Comparison of ENCODE assay signal across 9 cellular contexts in genomic region chr22:44739666-44740065, GRCh38. TPM values are rescaled to one million over a fixed set of nuclear protein-coding genes. Genes with fewer than 3 reads are reported as not detected.
A peak's percentile ranks its signal among the peaks of the same experiment; 100 is the strongest.
DNase-seq lines count a peak whose midpoint lies in the region; ATAC-seq, FAIRE-seq and TF ChIP-seq lines count a peak whose summit lies in the region.
"Not testable (repeated sequence)": the region's sequence is repeated elsewhere in the genome, so short reads cannot be mapped to it uniquely, and the experiment has no call there.
"Had no signal": no experiment of that assay in that cellular context is flagged by ENCODE, and none has a peak within 500 bp of the region (broad histone marks: within the 10 kb centered on the region; RNA-seq: fewer than 3 reads in every experiment).

No MANE protein-coding gene starts in this region.

- H3K4me3 Mint-ChIP-seq in type B pancreatic cell: not testable (repeated sequence)

- TF ChIP-seq RAD21 in A549 (conservative IDR thresholded peaks at IDR 0.05 in 1 of 2, IDR thresholded peaks at IDR 0.05 in 1 of 2): not testable (repeated sequence)

- peak overlapping the region; percentile 30 for H3K4me2 ChIP-seq in A549

- not testable (repeated sequence) for H3K4me3 ChIP-seq in A549; brain microvascular endothelial cell (ENCODE audit: low read depth, low read length)

- WGBS in A549 (ENCODE audit: missing lambda C conversion rate): 9% methylated on average over 10 of the region's 10 CpGs

- peak overlapping the region; percentile 55 for H3K27ac Mint-ChIP-seq in type B pancreatic cell

- not testable (repeated sequence) for TF ChIP-seq EP300 in A549 (IDR thresholded peaks at IDR 0.05)

- H3K36me3 Mint-ChIP-seq in type B pancreatic cell: not testable (repeated sequence)

- TF ChIP-seq POLR2A in A549 (IDR thresholded peaks at IDR 0.05; ENCODE audit: low read length): not testable (repeated sequence)

- ATAC-seq in A549 (peak; percentile 67 to 70; a peak in 5 of 6 replicates), foreskin keratinocyte (peak; percentile 37)

- H3K27me3 ChIP-seq in brain microvascular endothelial cell (replicated peaks): not testable (repeated sequence)
- peaks cover 30% of the 10 kb centered on the region for H3K27me3 ChIP-seq in foreskin keratinocyte

- peak overlapping the region in 1 of 2 experiments; percentile 67; a peak in 3 of 6 replicates for H3K27ac ChIP-seq in A549
- H3K27ac ChIP-seq in brain microvascular endothelial cell, foreskin keratinocyte: not testable (repeated sequence)

- POLR2A ChIA-PET in A549 (lab: Yijun Ruan, JAX): not testable (repeated sequence)

- in situ Hi-C loops in brain microvascular endothelial cell (cut with HindIII; ENCODE audit: low pct_ligation_motif_present, low sequenced_read_pairs): not testable (repeated sequence)

- CTCF ChIA-PET in A549 (lab: Yijun Ruan, JAX): interaction anchor here (0.7 kb wide), 1 partner anchor 46 kb away, joined by 3 read pairs; no protein-coding TSS in a partner anchor

- DNase-seq in A549 (ENCODE audit: low read depth in 1 of 2, low spot score in 1 of 2) (peak; percentile 28 to 79), EH (ENCODE audit: low read depth) (peak; percentile 81), HT1080 (ENCODE audit: low read depth) (peak; percentile 53), RPMI7951 (ENCODE audit: low read depth) (peak; percentile 32), brain microvascular endothelial cell (peak; percentile 46), foreskin keratinocyte (peak in 1 of 2 donors; percentile 35), kidney tubule cell (ENCODE audit: low spot score) (peak; percentile 89)
- not testable (repeated sequence) for DNase-seq in type B pancreatic cell (ENCODE audit: extremely low spot score, unreplicated experiment)

- H3K36me3 ChIP-seq in brain microvascular endothelial cell (replicated peaks): not testable (repeated sequence)

- not testable (repeated sequence) for FAIRE-seq in A549 (lab: Jason Lieb, UNC)

- H3K4me1 ChIP-seq in A549: peaks cover 20% of the 10 kb centered on the region
- not testable (repeated sequence) for H3K4me1 ChIP-seq in foreskin keratinocyte

- TF ChIP-seq CTCF in A549 (IDR thresholded peaks at IDR 0.05); brain microvascular endothelial cell (IDR thresholded peaks at IDR 0.05; ENCODE audit: low read depth, low read length, missing control alignments); foreskin keratinocyte (conservative IDR thresholded peaks at IDR 0.05); type B pancreatic cell (conservative IDR thresholded peaks at IDR 0.05): not testable (repeated sequence)

- peaks cover 17% of the 10 kb centered on the region for H3K4me1 Mint-ChIP-seq in type B pancreatic cell (ENCODE audit: unreplicated experiment)

- H3K27me3 Mint-ChIP-seq in type B pancreatic cell: not testable (repeated sequence)

- H3K9me3 ChIP-seq in A549: not testable (repeated sequence)

- H3K9me3 Mint-ChIP-seq in type B pancreatic cell: not testable (repeated sequence)

TF ChIP-seq in A549, 52 proteins besides CTCF, POLR2A, EP300 and RAD21:
- not testable (repeated sequence) for TF ChIP-seq FOSL2 (IDR thresholded peaks at IDR 0.05)
- TF ChIP-seq FOSL2 (CRISPR knock-in tag; IDR thresholded peaks at IDR 0.05): peak; percentile 45; the same call in 1 of the 2 replicates

RNA-seq across cellular contexts. Expression of gene ARHGAP8, which starts 12.7 kb away (rescaled TPM):
- 3.3 and 3.8 TPM in 2 replicates for polyA plus RNA-seq in A549 (2011; rRNA removed)
- 4.6 and 5.2 TPM in 2 replicates for polyA plus RNA-seq in A549 (2012; cell fraction: cytosol; rRNA removed)
- polyA plus RNA-seq in A549 (2012; cell fraction: nucleus; rRNA removed): 16.2 and 18.8 TPM in 2 replicates
- polyA plus RNA-seq in A549 (2017; fragmentation: RNase III; extraction: RNeasy Plus Mini Kit Qiagen cat#74134 plus additional on column Dnase treatment): 1.2 to 1.5 TPM (median 1.4 TPM) in 3 replicates
- 2.9 and 3.6 TPM in 2 replicates for polyA minus RNA-seq in A549 (2011; rRNA and poly(A)+ RNA removed)
- not detected in 2 replicates for total RNA-seq in HT1080 (2014; rRNA removed; shearing (Covaris generic))
- polyA plus RNA-seq in HT1080 (2015; cell fraction: cytosol; rRNA removed): not detected in 2 replicates
- polyA plus RNA-seq in HT1080 (2015; cell fraction: nucleus; rRNA removed): not detected in 2 replicates
- total RNA-seq in RPMI7951 (2014; rRNA removed; shearing (Covaris generic)): not detected in 2 replicates
- total RNA-seq in foreskin keratinocyte: 15.8 and 16.5 TPM in 2 replicates
- polyA plus RNA-seq in foreskin keratinocyte: 14.8 and 16.2 TPM in 2 replicates
- 18.0 and 40.3 TPM in 2 replicates for total RNA-seq in type B pancreatic cell (ENCODE audit: low replicate concordance)
- polyA plus RNA-seq: CD14-positive monocyte had no signal

RNA-seq across cellular contexts. Expression of gene PRR5, which starts 37.7 kb away (rescaled TPM):
- polyA plus RNA-seq in A549 (2011; rRNA removed): 7.1 and 8.5 TPM in 2 replicates
- polyA plus RNA-seq in A549 (2012; cell fraction: cytosol; rRNA removed): 14.8 and 25.1 TPM in 2 replicates
- polyA plus RNA-seq in A549 (2012; cell fraction: nucleus; rRNA removed): 35.0 and 39.1 TPM in 2 replicates
- polyA plus RNA-seq in A549 (2017; fragmentation: RNase III; extraction: RNeasy Plus Mini Kit Qiagen cat#74134 plus additional on column Dnase treatment): 15.7 to 19.5 TPM (median 17.7 TPM) in 3 replicates
- 9.0 and 12.0 TPM in 2 replicates for polyA minus RNA-seq in A549 (2011; rRNA and poly(A)+ RNA removed)
- total RNA-seq in HT1080 (2014; rRNA removed; shearing (Covaris generic)): 1.3 and 1.8 TPM in 2 replicates
- 3.5 and 3.9 TPM in 2 replicates for polyA plus RNA-seq in HT1080 (2015; cell fraction: cytosol; rRNA removed)
- 3.9 and 4.5 TPM in 2 replicates for polyA plus RNA-seq in HT1080 (2015; cell fraction: nucleus; rRNA removed)
- 0.29 and 0.96 TPM in 2 replicates for total RNA-seq in RPMI7951 (2014; rRNA removed; shearing (Covaris generic))
- 12.2 and 13.8 TPM in 2 replicates for total RNA-seq in foreskin keratinocyte
- 18.4 and 18.5 TPM in 2 replicates for polyA plus RNA-seq in foreskin keratinocyte
- total RNA-seq in type B pancreatic cell (ENCODE audit: low replicate concordance): 21.2 and 30.8 TPM in 2 replicates

Comparison
In these comparisons a context has a peak if more than half of its experiments do, and no peak if none do; other contexts are left out.
1. RNA of gene ARHGAP8, which starts 12.7 kb away (total RNA-seq): 18.0 to 40.3 TPM in type B pancreatic cell and 15.8 to 16.5 TPM in foreskin keratinocyte; not detected in HT1080 and not detected in RPMI7951; every median in the first group is over 10 times any median in the second.